ENCODE assay signal across 8 cellular contexts in the genomic region with DNA sequence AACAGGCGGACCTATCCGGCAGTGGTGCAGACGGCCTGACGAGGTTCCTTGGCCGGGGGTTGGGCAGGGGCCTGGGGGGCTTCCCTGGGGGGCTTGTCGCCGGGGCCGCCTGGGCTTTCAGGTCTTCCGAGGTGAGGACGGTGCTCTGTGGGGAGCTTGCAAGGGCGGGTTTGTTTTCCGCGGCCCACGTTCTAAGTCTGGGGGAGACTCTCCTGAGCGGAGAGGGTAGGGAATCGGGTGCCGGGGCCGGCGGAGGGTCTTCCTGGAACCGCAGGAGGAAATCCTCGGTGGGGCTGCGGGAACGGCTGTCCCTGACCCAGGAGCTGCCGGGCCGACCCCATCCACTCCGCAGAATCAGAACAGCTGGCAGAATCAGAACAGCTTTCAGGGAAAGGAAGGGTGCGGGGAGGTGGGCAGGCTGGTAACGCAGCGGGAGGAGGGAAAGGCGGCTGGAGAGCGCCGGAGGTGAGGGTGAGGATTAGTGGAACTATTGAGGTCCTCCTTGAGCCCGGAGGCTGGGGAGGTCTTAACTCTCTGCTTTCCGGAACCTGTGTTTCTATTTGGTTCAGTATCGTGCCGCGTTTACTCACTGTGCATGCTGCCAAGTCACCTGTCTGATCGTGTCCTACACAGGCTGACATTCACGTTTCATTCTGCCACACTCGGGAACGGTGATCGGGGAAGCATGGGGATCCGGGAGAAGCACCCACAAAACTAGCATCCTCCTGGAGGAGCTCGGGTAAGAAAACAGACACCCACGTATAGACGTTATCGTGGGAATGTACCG. TPM values are rescaled to one million over a fixed set of nuclear protein-coding genes. Genes with fewer than 3 reads are reported as not detected.
DNase-seq lines count a peak whose midpoint lies in the region; ATAC-seq and TF ChIP-seq lines count a peak whose summit lies in the region.

No MANE protein-coding gene starts in this region.

- H3K4me1 ChIP-seq in PC-9 (replicated peaks; ENCODE audit: insufficient read depth) = peaks cover 35% of the 10 kb centered on the region
- H3K4me1 ChIP-seq in body of pancreas = peaks cover 53% of the 10 kb centered on the region
- peaks cover 11% of the 10 kb centered on the region for H3K4me1 ChIP-seq in iPS-20b (ENCODE audit: insufficient read depth, low read length)
- H3K4me1 ChIP-seq in smooth muscle cell (ENCODE audit: low read depth) = peaks cover 19% of the 10 kb centered on the region

- peaks cover 20% of the 10 kb centered on the region; the same call in 1 of the 2 replicates for H3K36me3 ChIP-seq in PC-9 (ENCODE audit: low read depth)
- H3K36me3 ChIP-seq in body of pancreas (replicated peaks in 1 of 2; ENCODE audit: insufficient read depth in 1 of 2, low read depth in 2 of 2) = peaks cover 0 to 8% of the 10 kb centered on the region in 2 donors
- H3K36me3 ChIP-seq in iPS-20b (ENCODE audit: insufficient read depth, low read depth, low read length) = peaks cover 34% of the 10 kb centered on the region
- peaks cover 4% of the 10 kb centered on the region for H3K36me3 ChIP-seq in smooth muscle cell (ENCODE audit: low read depth)

- H3K9me3 ChIP-seq in PC-9 (ENCODE audit: insufficient read depth, low read depth) (no peaks in the 10 kb centered on the region), body of pancreas (no peaks in the 10 kb centered on the region), iPS-20b (ENCODE audit: insufficient read depth, low read depth, low read length) (no peaks in the 10 kb centered on the region), smooth muscle cell (replicated peaks; ENCODE audit: low read depth) (no peaks in the 10 kb centered on the region)

- H2AFZ ChIP-seq in PC-9 (peak overlapping the region; percentile 93), smooth muscle cell (ENCODE audit: low read depth) (peak overlapping the region; percentile 98)

- TF ChIP-seq CTCF in AG10803 (conservative IDR thresholded peaks at IDR 0.05; ENCODE audit: low read length) (no peak), PC-9 (conservative IDR thresholded peaks at IDR 0.05) (no peak), body of pancreas (IDR thresholded peaks at IDR 0.05) (no peak), smooth muscle cell (IDR thresholded peaks at IDR 0.05; ENCODE audit: borderline replicate concordance, insufficient read depth, poor library complexity, severe bottlenecking) (no peak)

- H3K9ac ChIP-seq in iPS-20b (ENCODE audit: low read depth, low read length) = peak overlapping the region; percentile 83
- H3K9ac ChIP-seq in smooth muscle cell (ENCODE audit: low read depth) = peak overlapping the region; percentile 93

- H3K27ac ChIP-seq in PC-9 (peak overlapping the region; percentile 29), body of pancreas (peak overlapping the region; percentile 81 to 90 (median 88)), iPS-20b (ENCODE audit: low read length) (peak overlapping the region; percentile 43), smooth muscle cell (ENCODE audit: low read depth) (peak overlapping the region; percentile 77)

- CTCF ChIA-PET in PC-9 (lab: Charles Lee) = interaction anchor here (1.2 kb wide), 2 partner anchors 176 to 676 kb away, joined by 3 read pairs; no protein-coding TSS in a partner anchor

- TF ChIP-seq POLR2A in body of pancreas (IDR thresholded peaks at IDR 0.05) = no peak

- H4K20me1 ChIP-seq in PC-9 (ENCODE audit: insufficient read depth) = peaks cover 15% of the 10 kb centered on the region; the same call in 1 of the 2 replicates
- peaks cover 43% of the 10 kb centered on the region for H4K20me1 ChIP-seq in smooth muscle cell (ENCODE audit: low read depth)

- H3K79me2 ChIP-seq in PC-9 (ENCODE audit: low read depth) = peaks cover 59% of the 10 kb centered on the region
- H3K79me2 ChIP-seq in smooth muscle cell (ENCODE audit: low read depth) = peaks cover 62% of the 10 kb centered on the region

- WGBS in body of pancreas, 2 donors = 0 to 1% methylated on average over 40 to 48 of the region's 48 CpGs
- WGBS in smooth muscle cell (ENCODE audit: low lambda C conversion rate) = 3% methylated on average over 47 of the region's 48 CpGs

- no peaks in the 10 kb centered on the region for H3K9me2 ChIP-seq in PC-9 (ENCODE audit: insufficient read depth)

- H3K27me3 ChIP-seq in PC-9 (ENCODE audit: insufficient read depth, low read depth) (no peaks in the 10 kb centered on the region), body of pancreas (no peaks in the 10 kb centered on the region), iPS-20b (ENCODE audit: insufficient read depth, low read length) (no peaks in the 10 kb centered on the region), smooth muscle cell (ENCODE audit: low read depth) (no peaks in the 10 kb centered on the region)

- POLR2A ChIA-PET in PC-9 (lab: Charles Lee; ENCODE audit: unreplicated experiment) = interaction anchor here (0.7 to 1.0 kb wide), 2 partner anchors 255 to 640 kb away, joined by 4 read pairs; no protein-coding TSS in a partner anchor

- H3K4me3 ChIP-seq in AG10803 (ENCODE audit: low read length) (peak overlapping the region; percentile 89), PC-9 (peak overlapping the region; percentile 97), body of pancreas (peak overlapping the region; percentile 83 to 99), iPS-20b (ENCODE audit: low read length) (peak overlapping the region; percentile 80), smooth muscle cell (peak overlapping the region; percentile 93)

- peaks cover 8% of the 10 kb centered on the region for H3F3A ChIP-seq in PC-9 (ENCODE audit: insufficient read depth, low read depth)
- peaks cover 9% of the 10 kb centered on the region for H3F3A ChIP-seq in smooth muscle cell (ENCODE audit: low read depth)

- BruUV-seq in PC-9 (replicated peaks; lab: Mats Ljungman, UMichigan) = TSS peak; percentile 44

- intact Hi-C loops in PC-9 (cut with micrococcal nuclease; ENCODE audit: unreplicated experiment) = loop anchor here (5.0 kb wide), 1 partner anchor 505 kb away; no protein-coding TSS in a partner anchor
- intact Hi-C loops in body of pancreas (cut with DNase I) = no loop called here

- peak; percentile 37 for ATAC-seq in GM18511 (IDR thresholded peaks at IDR 0.05; ENCODE audit: unreplicated experiment)
- ATAC-seq in HG03025 (IDR thresholded peaks at IDR 0.05; ENCODE audit: low FRiP score, unreplicated experiment) = peak; percentile 24
- peak; percentile 46 for ATAC-seq in body of pancreas

- DNase-seq in AG10803 (ENCODE audit: low read depth) = peak; percentile 15
- DNase-seq in PC-9 = peak in 1 of 2 experiments; percentile 41
- peak; percentile 35 to 54 (median 48) for DNase-seq in body of pancreas
- no peak for DNase-seq in smooth muscle cell (lab: John Stamatoyannopoulos, UW; ENCODE audit: unreplicated experiment)
- DNase-seq in NCI-H2196 treated with DMSO at 0.1 percent for 48 hours (lab: John Stamatoyannopoulos, UW; ENCODE audit: unreplicated experiment) = no peak

- peak overlapping the region; percentile 98 for H3K4me2 ChIP-seq in PC-9
- H3K4me2 ChIP-seq in smooth muscle cell = peak overlapping the region; percentile 98

RNA-seq across cellular contexts. Expression of gene CPSF4L, which starts 28.9 kb away (rescaled TPM):
- total RNA-seq in PC-9 (2021) = 0.52 TPM in 1 of 2 replicates, not detected in the other
- not detected for total RNA-seq in body of pancreas
- total RNA-seq in smooth muscle cell = not detected in 2 replicates
- polyA plus RNA-seq in smooth muscle cell = 0.30 TPM in 1 of 2 replicates, not detected in the other

RNA-seq across cellular contexts. Expression of gene COG1, which starts 39.9 kb away (rescaled TPM):
- total RNA-seq in PC-9 (2021) (24.8 and 25.6 TPM in 2 replicates), body of pancreas (10 to 100 TPM; 34.8 to 42.5 TPM), smooth muscle cell (23.1 and 29.4 TPM in 2 replicates)
- 37.8 and 45.8 TPM in 2 replicates for polyA plus RNA-seq in smooth muscle cell

Comparison
In these comparisons a context has a peak if more than half of its experiments do, and no peak if none do; other contexts are left out.
1. DNase-seq: peak in AG10803 (single experiment) and body of pancreas (4 of 4); none in smooth muscle cell (single experiment) and NCI-H2196 treated with DMSO at 0.1 percent for 48 hours (single experiment).
2. H3K27ac ChIP-seq: peak in every context shown above with its lines; median percentile 88 in body of pancreas; 77 in smooth muscle cell; 43 in iPS-20b; 29 in PC-9.
3. Peak in every context shown above with its lines, with median percentiles within 50 percentile points of each other: H3K4me3 ChIP-seq and ATAC-seq.